8 cellular contexts compared by ENCODE assay signal in the genomic region with DNA sequence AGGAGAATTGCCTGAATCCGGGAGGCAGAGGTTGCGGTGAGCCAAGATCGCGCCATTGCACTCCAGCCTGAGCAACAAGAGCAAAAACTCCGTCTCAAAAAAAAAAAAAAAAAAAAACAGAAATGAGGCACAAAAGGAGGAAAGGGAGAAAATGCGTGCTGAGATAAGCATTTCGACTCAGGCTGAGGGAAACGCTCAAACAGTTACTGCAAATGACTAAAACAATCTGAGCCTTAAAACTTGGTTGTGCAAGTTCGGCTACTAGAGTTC. TPM values are rescaled to one million over a fixed set of nuclear protein-coding genes. Genes with fewer than 3 reads are reported as not detected.
DNase-seq lines count a peak whose midpoint lies in the region; ATAC-seq, FAIRE-seq and TF ChIP-seq lines count a peak whose summit lies in the region.
"Not testable (repeated sequence)": the region's sequence is repeated elsewhere in the genome, so short reads cannot be mapped to it uniquely, and the experiment has no call there.

No MANE protein-coding gene starts in this region.

- not testable (repeated sequence) for H3K9me3 Mint-ChIP-seq in activated naive CD8-positive, alpha-beta T cell (ENCODE audit: low read depth); osteocyte (ENCODE audit: unreplicated experiment)

- not testable (repeated sequence) for H3K4me1 ChIP-seq in SJCRH30
- H3K4me1 ChIP-seq in endothelial cell of umbilical vein (ENCODE audit: control insufficient read depth, extremely low read depth, insufficient read depth, low read length) = peaks cover 12% of the 10 kb centered on the region
- peaks cover 13 to 51% (median 21%) of the 10 kb centered on the region in 4 donors for H3K4me1 ChIP-seq in transverse colon

- TSS peak; percentile 32 for BruUV-seq in endothelial cell of umbilical vein (replicated peaks; lab: Mats Ljungman, UMichigan)

- POLR2A ChIA-PET in endothelial cell of umbilical vein (lab: Charles Lee) = interaction anchor here (1.4 kb wide), 1 partner anchor 64 kb away, joined by 8 read pairs; the partner anchor contains the start of gene SLMAP

- not testable (repeated sequence) for H3K36me3 ChIP-seq in SJCRH30; endothelial cell of umbilical vein (ENCODE audit: control insufficient read depth in 2 of 2, extremely low read depth in 1 of 2, insufficient read depth in 2 of 2, low read length in 2 of 2); kidney epithelial cell (ENCODE audit: control insufficient read depth, insufficient read depth, low read length); transverse colon

- intact Hi-C loops in endothelial cell of umbilical vein (cut with micrococcal nuclease) = loop anchor here (1.0 to 2.0 kb wide), 3 partner anchors 64 to 295 kb away; partner anchors contain the start of genes ARF4 and SLMAP
- intact Hi-C loops in transverse colon (cut with DNase I; ENCODE audit: low total_unique reads) = not testable (repeated sequence)

- peak overlapping the region; percentile 73 for H3K4me3 ChIP-seq in SJCRH30
- H3K4me3 ChIP-seq in endothelial cell of umbilical vein (replicated peaks in 1 of 3; ENCODE audit: insufficient read depth in 1 of 3, low read depth in 1 of 3, low read length in 3 of 3) = peak overlapping the region; percentile 65 to 90 (median 68)
- H3K4me3 ChIP-seq in kidney epithelial cell (ENCODE audit: low read depth, low read length) = peak overlapping the region; percentile 72
- peak overlapping the region; percentile 70 to 100 (median 90) for H3K4me3 ChIP-seq in transverse colon

- TF ChIP-seq EP300 in transverse colon (IDR thresholded peaks at IDR 0.05; ENCODE audit: low read depth) = not testable (repeated sequence)

- H3K27me3 ChIP-seq in SJCRH30; endothelial cell of umbilical vein (ENCODE audit: control insufficient read depth in 2 of 2, insufficient read depth in 2 of 2, low read length in 2 of 2); kidney epithelial cell (ENCODE audit: control insufficient read depth, insufficient read depth, low read length); transverse colon: not testable (repeated sequence)

- H3K27ac ChIP-seq in SJCRH30 (peak overlapping the region; percentile 90), endothelial cell of umbilical vein (ENCODE audit: insufficient read depth, low read depth, low read length) (peak overlapping the region; percentile 82), transverse colon (peak overlapping the region; percentile 98 to 100 (median 100))

- H3K9ac ChIP-seq in endothelial cell of umbilical vein (replicated peaks; ENCODE audit: extremely low read depth, insufficient read depth, low read length) = peak overlapping the region; percentile 90

- DNase-seq in GF-D8 (lab: John Stamatoyannopoulos, UW) = peak; percentile 63
- not testable (repeated sequence) for DNase-seq in SJCRH30; endothelial cell of umbilical vein (ENCODE audit: low read depth, low spot score); kidney epithelial cell (ENCODE audit: low read depth); osteocyte (ENCODE audit: extremely low spot score, unreplicated experiment); transverse colon

- peak overlapping the region; percentile 5 for H2AFZ ChIP-seq in endothelial cell of umbilical vein (ENCODE audit: low read depth, low read length)

- H4K20me1 ChIP-seq in endothelial cell of umbilical vein (replicated peaks; ENCODE audit: control insufficient read depth, extremely low read depth, insufficient read depth, low read length) = not testable (repeated sequence)

- H3K79me2 ChIP-seq in endothelial cell of umbilical vein (ENCODE audit: control insufficient read depth, insufficient read depth, low read length) = peaks cover 40% of the 10 kb centered on the region

- H3K4me2 ChIP-seq in endothelial cell of umbilical vein (ENCODE audit: insufficient read depth, low read length) = peak overlapping the region; percentile 87

- H3K9me1 ChIP-seq in endothelial cell of umbilical vein (replicated peaks; ENCODE audit: control insufficient read depth, extremely low read depth, insufficient read depth, low read length) = not testable (repeated sequence)

- WGBS in transverse colon (ENCODE audit: low coverage in 1 of 2), 2 donors = 0 to 2% methylated on average over 8 to 9 of the region's 9 CpGs

- H3K4me1 Mint-ChIP-seq in activated naive CD8-positive, alpha-beta T cell (ENCODE audit: low read depth) = peaks cover 45% of the 10 kb centered on the region
- peaks cover 37% of the 10 kb centered on the region for H3K4me1 Mint-ChIP-seq in osteocyte (ENCODE audit: unreplicated experiment)

- H3K4me3 Mint-ChIP-seq in activated naive CD8-positive, alpha-beta T cell = peak overlapping the region; percentile 92
- peak overlapping the region; percentile 89 for H3K4me3 Mint-ChIP-seq in osteocyte (ENCODE audit: unreplicated experiment)

- in situ Hi-C loops in transverse colon (cut with MboI; ENCODE audit: low pct_ligation_motif_present in 1 of 4, low pct_unique_long_range_greater_than_20kb in 1 of 4, low sequenced_read_pairs in 3 of 4) = loop anchor here in 1 of 4 donors (10.0 kb wide), 1 partner anchor 63 kb away; the partner anchor contains the start of gene SLMAP

- not testable (repeated sequence) for TF ChIP-seq POLR2A in endothelial cell of umbilical vein (IDR thresholded peaks at IDR 0.05; ENCODE audit: low read depth, low read length); transverse colon (IDR thresholded peaks at IDR 0.05)

- FAIRE-seq in endothelial cell of umbilical vein (lab: Jason Lieb, UNC) = not testable (repeated sequence)

- ATAC-seq in HG03159 (IDR thresholded peaks at IDR 0.05; ENCODE audit: unreplicated experiment) = peak; percentile 17

- TF ChIP-seq CTCF in endothelial cell of umbilical vein (IDR thresholded peaks at IDR 0.05; ENCODE audit: extremely low read depth in 1 of 2, insufficient read depth in 1 of 2, low read depth in 1 of 2, low read length in 2 of 2); kidney epithelial cell (IDR thresholded peaks at IDR 0.05; ENCODE audit: insufficient read depth, low read length, poor library complexity, severe bottlenecking); osteocyte (IDR thresholded peaks at IDR 0.05); transverse colon (IDR thresholded peaks at IDR 0.05): not testable (repeated sequence)

- not testable (repeated sequence) for H3K27me3 Mint-ChIP-seq in activated naive CD8-positive, alpha-beta T cell; osteocyte (ENCODE audit: unreplicated experiment)

- H3K9me3 ChIP-seq in SJCRH30 (replicated peaks); endothelial cell of umbilical vein (replicated peaks; ENCODE audit: control insufficient read depth, insufficient read depth, low read length); transverse colon: not testable (repeated sequence)

- dilution Hi-C loops in endothelial cell of umbilical vein (cut with MboI; ENCODE audit: extremely low pct_ligation_motif_present, low sequenced_read_pairs) = not testable (repeated sequence)

- not testable (repeated sequence) for H3K36me3 Mint-ChIP-seq in activated naive CD8-positive, alpha-beta T cell; osteocyte (ENCODE audit: unreplicated experiment)

- peak overlapping the region; percentile 88 for H3K27ac Mint-ChIP-seq in activated naive CD8-positive, alpha-beta T cell
- peak overlapping the region; percentile 91 for H3K27ac Mint-ChIP-seq in osteocyte (ENCODE audit: unreplicated experiment)

- CTCF ChIA-PET in endothelial cell of umbilical vein (lab: Charles Lee) = interaction anchor here (0.7 to 1.5 kb wide), 2 partner anchors 295 to 425 kb away, joined by 3 to 4 read pairs; no protein-coding TSS in a partner anchor

RNA-seq across cellular contexts. Expression of gene DENND6A, which starts 0.8 kb away (rescaled TPM):
- 18.1 and 19.8 TPM in 2 replicates for total RNA-seq in SJCRH30 (2014; rRNA removed; shearing (Covaris generic))
- total RNA-seq in endothelial cell of umbilical vein = 25.0 and 31.0 TPM in 2 replicates
- polyA plus RNA-seq in endothelial cell of umbilical vein = 12.7 and 14.0 TPM in 2 replicates
- 6.7 and 6.9 TPM in 2 replicates for polyA plus RNA-seq in endothelial cell of umbilical vein (2011; cell fraction: cytosol; rRNA removed)
- 13.3 and 13.5 TPM in 2 replicates for polyA plus RNA-seq in endothelial cell of umbilical vein (2011; cell fraction: nucleus; rRNA removed)
- polyA plus RNA-seq in endothelial cell of umbilical vein (2012) = 11.2 and 21.6 TPM in 2 replicates
- 28.6 and 33.3 TPM in 2 replicates for polyA minus RNA-seq in endothelial cell of umbilical vein
- polyA minus RNA-seq in endothelial cell of umbilical vein (2011; cell fraction: cytosol; rRNA and poly(A)+ RNA removed) = 11.2 TPM
- 15.9 and 21.7 TPM in 2 replicates for polyA minus RNA-seq in endothelial cell of umbilical vein (2011; cell fraction: nucleus; rRNA and poly(A)+ RNA removed)
- total RNA-seq in kidney epithelial cell = 16.8 and 17.3 TPM in 2 replicates
- total RNA-seq in osteocyte = 24.8 and 26.2 TPM in 2 replicates
- 10 to 100 TPM in 3 of 4 donors, 1 to 10 TPM in 1; 9.4 to 29.7 (median 18.9) TPM for total RNA-seq in transverse colon
